In genomic region chr5:169063269-169063919, GRCh38 we compare ENCODE assay signal across 17 cellular contexts.
DNase-seq lines count a peak whose midpoint lies in the region; ATAC-seq and TF ChIP-seq lines count a peak whose summit lies in the region.
"Had no signal": no experiment of that assay in that cellular context is flagged by ENCODE, and none has a peak within 500 bp of the region (broad histone marks: within the 10 kb centered on the region; RNA-seq: fewer than 3 reads in every experiment).

No MANE protein-coding gene starts in this region.

- no peaks in the 10 kb centered on the region for H3K36me3 ChIP-seq in HAP-1 (replicated peaks)
- no peaks in the 10 kb centered on the region for H3K36me3 ChIP-seq in left lung
- H3K36me3 ChIP-seq in thoracic aorta, result no peaks in the 10 kb centered on the region
- H3K36me3 ChIP-seq in heart left ventricle, result no peaks in the 10 kb centered on the region
- H3K36me3 ChIP-seq: BLaER1 treated with 17β-estradiol and CSF1 and Interleukin-3, amounts not matched to agents 10 nM and 100 nM had no signal

- TF ChIP-seq CTCF in left lung (IDR thresholded peaks at IDR 0.05), result no peak
- no peak for TF ChIP-seq CTCF in thoracic aorta (IDR thresholded peaks at IDR 0.05)
- TF ChIP-seq CTCF in heart left ventricle (IDR thresholded peaks at IDR 0.05), result no peak

- H3K9me3 ChIP-seq in HAP-1, result no peaks in the 10 kb centered on the region
- no peaks in the 10 kb centered on the region for H3K9me3 ChIP-seq in left lung
- H3K9me3 ChIP-seq in thoracic aorta, result no peaks in the 10 kb centered on the region
- H3K9me3 ChIP-seq in heart left ventricle, result no peaks in the 10 kb centered on the region
- H3K9me3 ChIP-seq: BLaER1 treated with 17β-estradiol and CSF1 and Interleukin-3, amounts not matched to agents 10 nM and 100 nM had no signal

- DNase-seq in HAP-1 (ENCODE audit: low spot score in 2 of 2) (peak; percentile 37 to 46), SW480 (ENCODE audit: low spot score) (peak; percentile 41), left lung (no peak), thoracic aorta (ENCODE audit: low spot score) (no peak), NOMO-1 treated with DMSO at 0.1 percent for 48 hours (lab: John Stamatoyannopoulos, UW; ENCODE audit: unreplicated experiment) (no peak), NCI-H1694 (lab: John Stamatoyannopoulos, UW) (no peak), heart left ventricle (no peak)
- no peak for DNase-seq in stimulated activated CD4-positive, alpha-beta T cell treated with anti-CD3 and anti-CD28 coated beads, Interleukin-15, amount 100 ng/mL, for 24 hours
- DNase-seq: DMS 273 treated with DMSO at 0.1 percent for 48 hours, HFFc6, MM.1S, NCI-H1105 treated with DMSO at 0.1 percent for 48 hours, NCI-H1930, NCI-H2171, NCI-H446 treated with DMSO at 0.1 percent for 48 hours, SHP77 treated with DMSO at 0.1 percent for 48 hours had no signal

- no peak overlapping the region for H3K4me3 ChIP-seq in HAP-1
- H3K4me3 ChIP-seq in left lung, result no peak overlapping the region
- H3K4me3 ChIP-seq in thoracic aorta, result no peak overlapping the region
- H3K4me3 ChIP-seq in heart left ventricle, result no peak overlapping the region
- H3K4me3 ChIP-seq: BLaER1 treated with 17β-estradiol and CSF1 and Interleukin-3, amounts not matched to agents 10 nM and 100 nM had no signal

- no peaks in the 10 kb centered on the region for H3K27me3 ChIP-seq in HAP-1 (ENCODE audit: low read depth)
- H3K27me3 ChIP-seq in left lung, result peaks cover 0 to 15% of the 10 kb centered on the region in 2 donors
- H3K27me3 ChIP-seq in thoracic aorta (replicated peaks; ENCODE audit: insufficient read depth), result no peaks in the 10 kb centered on the region
- no peaks in the 10 kb centered on the region for H3K27me3 ChIP-seq in heart left ventricle
- H3K27me3 ChIP-seq: BLaER1 treated with 17β-estradiol and CSF1 and Interleukin-3, amounts not matched to agents 10 nM and 100 nM had no signal

- TF ChIP-seq POLR2A in heart left ventricle (IDR thresholded peaks at IDR 0.05), result no peak

- 50 to 62% (median 55%) methylated on average over 11 of the region's 11 CpGs for WGBS in heart left ventricle, 4 donors

- ATAC-seq in left lung, result peak; percentile 18
- no peak for ATAC-seq in thoracic aorta (ENCODE audit: insufficient number of reproducible peaks, low FRiP score, low read depth)
- ATAC-seq in heart left ventricle, result no peak

- in situ Hi-C loops in HAP-1 (cut with MboI; ENCODE audit: low sequenced_read_pairs), result no loop called here

- H3K4me1 ChIP-seq in HAP-1 (peaks cover 10% of the 10 kb centered on the region), left lung (peaks cover 0 to 6% of the 10 kb centered on the region in 2 donors), thoracic aorta (ENCODE audit: control insufficient read depth in 1 of 2, low read depth in 2 of 2) (peaks cover 21 to 51% of the 10 kb centered on the region in 2 donors), heart left ventricle (peaks cover 0 to 28% (median 9%) of the 10 kb centered on the region in 12 donors)
- H3K4me1 ChIP-seq: BLaER1 treated with 17β-estradiol and CSF1 and Interleukin-3, amounts not matched to agents 10 nM and 100 nM had no signal

- H3K27ac ChIP-seq in left lung, result no peak overlapping the region
- H3K27ac ChIP-seq in thoracic aorta, result peak overlapping the region; percentile 26 to 39
- H3K27ac ChIP-seq in heart left ventricle, result peak overlapping the region in 1 of 12 donors; percentile 12
- H3K27ac ChIP-seq: BLaER1 treated with 17β-estradiol and CSF1 and Interleukin-3, amounts not matched to agents 10 nM and 100 nM had no signal

- intact Hi-C loops in left lung (cut with DNase I), result no loop called here
- intact Hi-C loops in heart left ventricle (cut with DNase I), result no loop called here

Comparison
In these comparisons a context has a peak if more than half of its experiments do, and no peak if none do; other contexts are left out.
1. DNase-seq: peak in HAP-1 (2 of 2) and SW480 (single experiment); none in left lung (0 of 2), thoracic aorta (single experiment), NOMO-1 treated with DMSO at 0.1 percent for 48 hours (single experiment), stimulated activated CD4-positive, alpha-beta T cell treated with anti-CD3 and anti-CD28 coated beads, Interleukin-15, amount 100 ng/mL, for 24 hours (single experiment), NCI-H1694 (single experiment) and heart left ventricle (0 of 5).
2. H3K27ac ChIP-seq: peak in thoracic aorta (2 of 2); none in left lung (0 of 2).